Comparison of ENCODE assay signal across 2 cellular contexts in genomic region chr1:39615086-39615662, GRCh38.
TF ChIP-seq lines count a peak whose summit lies in the region.

No MANE protein-coding gene starts in this region.

TF ChIP-seq in HepG2, 621 proteins besides CTCF, POLR2A, EP300 and RAD21 (continues in another document):
- TF ChIP-seq ISL2 (CRISPR knock-in tag; IDR thresholded peaks at IDR 0.05) (no peak), ZFP90 (CRISPR knock-in tag; IDR thresholded peaks at IDR 0.05; ENCODE audit: borderline replicate concordance) (no peak), EZH2 (conservative IDR thresholded peaks at IDR 0.05; ENCODE audit: low read depth, low read length) (no peak), TEF (CRISPR knock-in tag; IDR thresholded peaks at IDR 0.05) (no peak), ETS1 (CRISPR knock-in tag; IDR thresholded peaks at IDR 0.05) (no peak), ZMAT5 (CRISPR knock-in tag; IDR thresholded peaks at IDR 0.05; ENCODE audit: borderline replicate concordance, low read depth) (no peak), HNRNPLL (IDR thresholded peaks at IDR 0.05; ENCODE audit: low read depth, low read length, poor library complexity, severe bottlenecking) (no peak), AGO1 (IDR thresholded peaks at IDR 0.05; ENCODE audit: low read depth, low read length, poor library complexity, severe bottlenecking) (no peak), ARHGAP35 (CRISPR knock-in tag; IDR thresholded peaks at IDR 0.05; ENCODE audit: borderline replicate concordance) (no peak), ATF1 (CRISPR knock-in tag; IDR thresholded peaks at IDR 0.05) (no peak), MAFG (CRISPR knock-in tag; IDR thresholded peaks at IDR 0.05) (0 out of 2 replicates have a peak, but pooled peaks have one; percentile 47), TBX2 (CRISPR knock-in tag; IDR thresholded peaks at IDR 0.05; ENCODE audit: borderline replicate concordance) (no peak), ZNF660 (CRISPR knock-in tag; IDR thresholded peaks at IDR 0.05; ENCODE audit: borderline replicate concordance, low read depth) (no peak), ZNF737 (CRISPR knock-in tag; IDR thresholded peaks at IDR 0.05; ENCODE audit: borderline replicate concordance) (no peak), RBAK (CRISPR knock-in tag; IDR thresholded peaks at IDR 0.05) (no peak), NFE2L2 (IDR thresholded peaks at IDR 0.05; ENCODE audit: low read length) (peak; percentile 97), TBX3 (IDR thresholded peaks at IDR 0.05; ENCODE audit: borderline replicate concordance) (no peak)
- TF ChIP-seq, protein P1, sequence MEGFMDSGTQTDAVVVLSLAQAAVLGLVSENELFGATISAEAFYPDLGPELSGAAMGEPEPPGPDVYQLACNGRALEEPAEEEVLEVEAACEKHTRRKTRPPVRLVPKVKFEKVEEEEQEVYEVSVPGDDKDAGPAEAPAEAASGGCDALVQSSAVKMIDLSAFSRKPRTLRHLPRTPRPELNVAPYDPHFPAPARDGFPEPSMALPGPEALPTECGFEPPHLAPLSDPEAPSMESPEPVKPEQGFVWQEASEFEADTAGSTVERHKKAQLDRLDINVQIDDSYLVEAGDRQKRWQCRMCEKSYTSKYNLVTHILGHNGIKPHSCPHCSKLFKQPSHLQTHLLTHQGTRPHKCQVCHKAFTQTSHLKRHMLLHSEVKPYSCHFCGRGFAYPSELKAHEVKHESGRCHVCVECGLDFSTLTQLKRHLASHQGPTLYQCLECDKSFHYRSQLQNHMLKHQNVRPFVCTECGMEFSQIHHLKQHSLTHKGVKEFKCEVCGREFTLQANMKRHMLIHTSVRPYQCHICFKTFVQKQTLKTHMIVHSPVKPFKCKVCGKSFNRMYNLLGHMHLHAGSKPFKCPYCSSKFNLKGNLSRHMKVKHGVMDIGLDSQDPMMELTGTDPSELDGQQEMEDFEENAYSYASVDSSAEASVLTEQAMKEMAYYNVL (CRISPR knock-in tag; IDR thresholded peaks at IDR 0.05; ENCODE audit: borderline replicate concordance) = no peak
- TF ChIP-seq, protein P2, sequence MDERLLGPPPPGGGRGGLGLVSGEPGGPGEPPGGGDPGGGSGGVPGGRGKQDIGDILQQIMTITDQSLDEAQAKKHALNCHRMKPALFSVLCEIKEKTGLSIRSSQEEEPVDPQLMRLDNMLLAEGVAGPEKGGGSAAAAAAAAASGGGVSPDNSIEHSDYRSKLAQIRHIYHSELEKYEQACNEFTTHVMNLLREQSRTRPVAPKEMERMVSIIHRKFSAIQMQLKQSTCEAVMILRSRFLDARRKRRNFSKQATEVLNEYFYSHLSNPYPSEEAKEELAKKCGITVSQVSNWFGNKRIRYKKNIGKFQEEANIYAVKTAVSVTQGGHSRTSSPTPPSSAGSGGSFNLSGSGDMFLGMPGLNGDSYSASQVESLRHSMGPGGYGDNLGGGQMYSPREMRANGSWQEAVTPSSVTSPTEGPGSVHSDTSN (CRISPR knock-in tag; IDR thresholded peaks at IDR 0.05) = no peak
- TF ChIP-seq, protein P3, sequence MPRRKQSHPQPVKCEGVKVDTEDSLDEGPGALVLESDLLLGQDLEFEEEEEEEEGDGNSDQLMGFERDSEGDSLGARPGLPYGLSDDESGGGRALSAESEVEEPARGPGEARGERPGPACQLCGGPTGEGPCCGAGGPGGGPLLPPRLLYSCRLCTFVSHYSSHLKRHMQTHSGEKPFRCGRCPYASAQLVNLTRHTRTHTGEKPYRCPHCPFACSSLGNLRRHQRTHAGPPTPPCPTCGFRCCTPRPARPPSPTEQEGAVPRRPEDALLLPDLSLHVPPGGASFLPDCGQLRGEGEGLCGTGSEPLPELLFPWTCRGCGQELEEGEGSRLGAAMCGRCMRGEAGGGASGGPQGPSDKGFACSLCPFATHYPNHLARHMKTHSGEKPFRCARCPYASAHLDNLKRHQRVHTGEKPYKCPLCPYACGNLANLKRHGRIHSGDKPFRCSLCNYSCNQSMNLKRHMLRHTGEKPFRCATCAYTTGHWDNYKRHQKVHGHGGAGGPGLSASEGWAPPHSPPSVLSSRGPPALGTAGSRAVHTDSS (CRISPR knock-in tag; conservative IDR thresholded peaks at IDR 0.05) = no peak

TF ChIP-seq in WTC11, 78 proteins besides CTCF, POLR2A, EP300 and RAD21:
- no peak for TF ChIP-seq EMX1 (CRISPR knock-in tag; IDR thresholded peaks at IDR 0.05)
- TF ChIP-seq NFE2L1 (CRISPR knock-in tag; IDR thresholded peaks at IDR 0.05) = peak; percentile 37; the same call in 1 of the 2 replicates
